21 cellular contexts compared by ENCODE assay signal in the genomic region with DNA sequence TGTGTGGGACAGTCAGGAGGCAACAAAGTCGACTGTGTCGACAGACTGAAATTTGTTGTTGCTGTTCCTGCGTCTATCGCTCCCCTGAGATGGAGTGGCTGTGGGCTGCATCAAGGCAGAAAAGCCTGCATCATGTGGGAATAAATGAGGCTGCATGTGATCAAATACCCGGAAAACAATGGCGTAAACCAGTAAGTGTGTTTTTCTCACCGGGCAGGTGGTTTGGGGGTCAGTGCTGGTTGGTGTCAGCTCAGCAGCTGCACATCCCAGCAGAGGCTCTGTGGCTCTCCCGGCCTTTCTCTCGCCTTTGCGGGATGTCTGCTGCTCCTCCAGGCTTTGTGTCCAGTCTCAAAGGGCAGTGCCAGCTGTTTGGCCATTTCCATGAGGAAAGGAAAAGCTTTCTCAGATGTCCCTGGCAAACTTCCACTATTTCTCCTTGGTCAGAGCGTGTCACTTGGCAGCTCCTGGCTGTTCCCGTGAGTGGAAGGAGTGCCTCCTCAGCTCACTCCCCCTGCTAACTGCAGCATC.
DNase-seq lines count a peak whose midpoint lies in the region; ATAC-seq and TF ChIP-seq lines count a peak whose summit lies in the region.
"Had no signal": no experiment of that assay in that cellular context is flagged by ENCODE, and none has a peak within 500 bp of the region (broad histone marks: within the 10 kb centered on the region; RNA-seq: fewer than 3 reads in every experiment).

No MANE protein-coding gene starts in this region.

- no peak overlapping the region for H3K27ac ChIP-seq in BLaER1 treated with 17β-estradiol and CSF1 and Interleukin-3, amounts not matched to agents 10 nM and 100 nM
- H3K27ac ChIP-seq in osteoblast (ENCODE audit: low read depth, low read length): no peak overlapping the region
- H3K27ac ChIP-seq: epithelial cell of prostate, left lung, RWPE1 had no signal

- H4K20me1 ChIP-seq in BLaER1 treated with 17β-estradiol and CSF1 and Interleukin-3, amounts not matched to agents 10 nM and 100 nM: no peaks in the 10 kb centered on the region
- H4K20me1 ChIP-seq in osteoblast (ENCODE audit: insufficient read depth, low read length): no peaks in the 10 kb centered on the region

- H3K4me2 ChIP-seq in BLaER1 treated with 17β-estradiol and CSF1 and Interleukin-3, amounts not matched to agents 10 nM and 100 nM: peak overlapping the region in 7 of 11 experiments; percentile 9 to 76 (median 68); a peak in 12 of 22 replicates
- no peak overlapping the region for H3K4me2 ChIP-seq in osteoblast (ENCODE audit: insufficient read depth, low read length)

- TF ChIP-seq CTCF in LNCaP clone FGC (IDR thresholded peaks at IDR 0.05; ENCODE audit: control insufficient read depth, extremely low read depth, insufficient read depth) (no peak), osteoblast (IDR thresholded peaks at IDR 0.05; ENCODE audit: extremely low read depth, low read depth, low read length) (no peak)

- no peaks in the 10 kb centered on the region for H3K36me3 ChIP-seq in BLaER1 treated with 17β-estradiol and CSF1 and Interleukin-3, amounts not matched to agents 10 nM and 100 nM
- no peaks in the 10 kb centered on the region for H3K36me3 ChIP-seq in osteoblast (ENCODE audit: insufficient read depth, low read length)
- no peaks in the 10 kb centered on the region for H3K36me3 ChIP-seq in HAP-1 (replicated peaks)
- H3K36me3 ChIP-seq: left lung had no signal

- DNase-seq in LNCaP clone FGC (ENCODE audit: low read depth): peak; percentile 28
- DNase-seq in dermis blood vessel endothelial cell: peak; percentile 5
- DNase-seq in osteoblast (ENCODE audit: insufficient read length, low spot score, missing footprints): peak; percentile 37
- DNase-seq in NCI-H146 (lab: John Stamatoyannopoulos, UW): no peak
- no peak for DNase-seq in activated T-cell treated with anti-CD3 and anti-CD28 coated beads, Interleukin-2, amount 50 U/mL, for 24 hours
- no peak for DNase-seq in HAP-1 (ENCODE audit: low spot score in 2 of 2)
- DNase-seq: activated CD4-positive, alpha-beta T cell treated with anti-CD3 and anti-CD28 coated beads for 48 hours; GF-D8; KBM-7; NCI-H1105 treated with DMSO at 0.1 percent for 48 hours; small intestine; stimulated activated CD4-positive, alpha-beta T cell treated with anti-CD3 and anti-CD28 coated beads, Interleukin-4, amount 100 ng/mL, for 4 hours had no signal

- no peak overlapping the region for H3K4me3 Mint-ChIP-seq in activated T-cell treated with anti-CD3 and anti-CD28 coated beads, Interleukin-2, amount 50 U/mL, for 24 hours
- H3K4me3 Mint-ChIP-seq: activated naive CD4-positive, alpha-beta T cell treated with anti-CD3 and anti-CD28 coated beads, Interleukin-2, amount 50 U/mL, for 24 hours; B cell; dendritic cell treated with granulocyte-macrophage colony-stimulating factor and Interleukin-4, amounts not matched to agents 40 ng/mL and 50 ng/mL, for 4 days had no signal

- H3K27ac Mint-ChIP-seq in activated T-cell treated with anti-CD3 and anti-CD28 coated beads, Interleukin-2, amount 50 U/mL, for 24 hours: no peak overlapping the region
- H3K27ac Mint-ChIP-seq: activated naive CD4-positive, alpha-beta T cell treated with anti-CD3 and anti-CD28 coated beads, Interleukin-2, amount 50 U/mL, for 24 hours; B cell; dendritic cell treated with granulocyte-macrophage colony-stimulating factor and Interleukin-4, amounts not matched to agents 40 ng/mL and 50 ng/mL, for 4 days had no signal

- no peaks in the 10 kb centered on the region for H3K27me3 ChIP-seq in BLaER1 treated with 17β-estradiol and CSF1 and Interleukin-3, amounts not matched to agents 10 nM and 100 nM
- H3K27me3 ChIP-seq in osteoblast (ENCODE audit: insufficient read depth, low read length): no peaks in the 10 kb centered on the region
- H3K27me3 ChIP-seq in HAP-1 (ENCODE audit: low read depth): no peaks in the 10 kb centered on the region

- H3K27me3 Mint-ChIP-seq in activated T-cell treated with anti-CD3 and anti-CD28 coated beads, Interleukin-2, amount 50 U/mL, for 24 hours: peaks cover 4% of the 10 kb centered on the region
- H3K27me3 Mint-ChIP-seq: activated naive CD4-positive, alpha-beta T cell treated with anti-CD3 and anti-CD28 coated beads, Interleukin-2, amount 50 U/mL, for 24 hours; B cell had no signal

- H3K9me3 Mint-ChIP-seq in activated T-cell treated with anti-CD3 and anti-CD28 coated beads, Interleukin-2, amount 50 U/mL, for 24 hours: peaks cover 4% of the 10 kb centered on the region
- H3K9me3 Mint-ChIP-seq: activated naive CD4-positive, alpha-beta T cell treated with anti-CD3 and anti-CD28 coated beads, Interleukin-2, amount 50 U/mL, for 24 hours had no signal

- in situ Hi-C loops in HAP-1 (cut with MboI; ENCODE audit: low sequenced_read_pairs): no loop called here

- no peak overlapping the region for H3K9ac ChIP-seq in BLaER1 treated with 17β-estradiol and CSF1 and Interleukin-3, amounts not matched to agents 10 nM and 100 nM

- no peak overlapping the region for H3K4me3 ChIP-seq in BLaER1 treated with 17β-estradiol and CSF1 and Interleukin-3, amounts not matched to agents 10 nM and 100 nM
- H3K4me3 ChIP-seq in LNCaP clone FGC (ENCODE audit: low read depth, low read length) (no peak overlapping the region), osteoblast (ENCODE audit: insufficient read depth, low read length) (no peak overlapping the region), HAP-1 (no peak overlapping the region)
- H3K4me3 ChIP-seq: GM12878, left lung had no signal

- H3K36me3 Mint-ChIP-seq in activated T-cell treated with anti-CD3 and anti-CD28 coated beads, Interleukin-2, amount 50 U/mL, for 24 hours (ENCODE audit: low read depth): no peaks in the 10 kb centered on the region
- H3K36me3 Mint-ChIP-seq: activated naive CD4-positive, alpha-beta T cell treated with anti-CD3 and anti-CD28 coated beads, Interleukin-2, amount 50 U/mL, for 24 hours had no signal

- no peaks in the 10 kb centered on the region for H3K79me2 ChIP-seq in osteoblast (ENCODE audit: insufficient read depth, low read length)

- no peak overlapping the region for H2AFZ ChIP-seq in osteoblast (ENCODE audit: low read length)

- H3K9me3 ChIP-seq in BLaER1 treated with 17β-estradiol and CSF1 and Interleukin-3, amounts not matched to agents 10 nM and 100 nM (replicated peaks in 1 of 11): peaks cover 14 to 28% (median 21%) of the 10 kb centered on the region in 11 experiments
- H3K9me3 ChIP-seq in osteoblast (ENCODE audit: low read depth, low read length) (peaks cover 5% of the 10 kb centered on the region), HAP-1 (no peaks in the 10 kb centered on the region)

- H3K4me1 ChIP-seq in BLaER1 treated with 17β-estradiol and CSF1 and Interleukin-3, amounts not matched to agents 10 nM and 100 nM: peaks cover under 1 to 91% (median 72%) of the 10 kb centered on the region in 10 experiments; a peak in 18 of 20 replicates
- H3K4me1 ChIP-seq in osteoblast (ENCODE audit: insufficient read depth, low read length): no peaks in the 10 kb centered on the region
- H3K4me1 ChIP-seq in HAP-1: no peaks in the 10 kb centered on the region
- H3K4me1 ChIP-seq: left lung had no signal

- no peaks in the 10 kb centered on the region for H3K4me1 Mint-ChIP-seq in activated T-cell treated with anti-CD3 and anti-CD28 coated beads, Interleukin-2, amount 50 U/mL, for 24 hours (ENCODE audit: low read depth)
- H3K4me1 Mint-ChIP-seq: B cell had no signal

- ATAC-seq in HG03469 (IDR thresholded peaks at IDR 0.05; ENCODE audit: unreplicated experiment): no peak
- ATAC-seq: GM12878, left lung had no signal

Comparison
In these comparisons a context has a peak if more than half of its experiments do, and no peak if none do; other contexts are left out.
1. DNase-seq: peak in LNCaP clone FGC (single experiment), dermis blood vessel endothelial cell (single experiment) and osteoblast (single experiment); none in NCI-H146 (single experiment), activated T-cell treated with anti-CD3 and anti-CD28 coated beads, Interleukin-2, amount 50 U/mL, for 24 hours (single experiment) and HAP-1 (0 of 2).